ENCODE assay signal across 27 cellular contexts in genomic region chr2:144812288-144812687, GRCh38.
"Had no signal": no experiment of that assay in that cellular context is flagged by ENCODE, and none has a peak within 500 bp of the region (broad histone marks: within the 10 kb centered on the region; RNA-seq: fewer than 3 reads in every experiment).

No MANE protein-coding gene starts in this region.

- H3K9me3 Mint-ChIP-seq: dendritic cell treated with granulocyte-macrophage colony-stimulating factor and Interleukin-4, amounts not matched to agents 40 ng/mL and 50 ng/mL, for 4 days; effector memory CD8-positive, alpha-beta T cell; endodermal cell; mesothelial cell of epicardium had no signal

- H3K27ac ChIP-seq: colonic mucosa, epithelial cell of prostate, esophagus squamous epithelium, gastrocnemius medialis, heart right ventricle, left lung, lower lobe of right lung had no signal

- H3K27me3 ChIP-seq: colonic mucosa, esophagus squamous epithelium, gastrocnemius medialis, heart right ventricle, left lung had no signal

- ATAC-seq: effector memory CD8-positive, alpha-beta T cell; esophagus mucosa; gastrocnemius medialis; heart right ventricle; left cardiac atrium; left lung; left ventricle myocardium superior; lower lobe of right lung; mucosa of descending colon had no signal

- H3K4me1 ChIP-seq: colonic mucosa, esophagus squamous epithelium, gastrocnemius medialis, heart right ventricle, left lung, lower lobe of right lung had no signal

- H3K4me3 Mint-ChIP-seq: dendritic cell treated with granulocyte-macrophage colony-stimulating factor and Interleukin-4, amounts not matched to agents 40 ng/mL and 50 ng/mL, for 4 days; effector memory CD8-positive, alpha-beta T cell; endodermal cell; mesothelial cell of epicardium had no signal

- H3K4me3 ChIP-seq: colonic mucosa, esophagus squamous epithelium, gastrocnemius medialis, heart right ventricle, left lung, lower lobe of right lung, mucosa of descending colon had no signal

- H3K9me3 ChIP-seq: colonic mucosa, esophagus squamous epithelium, gastrocnemius medialis, left lung, lower lobe of right lung, mucosa of descending colon had no signal

- H3K36me3 ChIP-seq: colonic mucosa, esophagus squamous epithelium, gastrocnemius medialis, heart right ventricle, left lung, lower lobe of right lung had no signal

- H3K27ac Mint-ChIP-seq: dendritic cell treated with granulocyte-macrophage colony-stimulating factor and Interleukin-4, amounts not matched to agents 40 ng/mL and 50 ng/mL, for 4 days; effector memory CD8-positive, alpha-beta T cell; endodermal cell; mesothelial cell of epicardium had no signal

- FAIRE-seq: endometrium, islet of Langerhans, keratinocyte had no signal

- H3K36me3 Mint-ChIP-seq: mesothelial cell of epicardium had no signal

- DNase-seq: colonic mucosa; cortex of kidney; effector CD8-positive, alpha-beta T cell; effector memory CD8-positive, alpha-beta T cell; endodermal cell; erythroblast; esophagus squamous epithelium; foreskin fibroblast; foreskin melanocyte; gastrocnemius medialis; glutamatergic neuron; head of caudate nucleus; heart right ventricle; hippocampal formation; left cardiac atrium; left lung; left ventricle myocardium superior; lower lobe of right lung; mesenchymal stem cell; mucosa of descending colon had no signal
